12 cellular contexts compared by ENCODE assay signal in genomic region chr11:121328213-121328966, GRCh38. TPM values are rescaled to one million over a fixed set of nuclear protein-coding genes. Genes with fewer than 3 reads are reported as not detected.
DNase-seq lines count a peak whose midpoint lies in the region; ATAC-seq and TF ChIP-seq lines count a peak whose summit lies in the region.
"Had no signal": no experiment of that assay in that cellular context is flagged by ENCODE, and none has a peak within 500 bp of the region (broad histone marks: within the 10 kb centered on the region; RNA-seq: fewer than 3 reads in every experiment).

No MANE protein-coding gene starts in this region.

- intact Hi-C loops in PC-3 (cut with micrococcal nuclease): no loop called here

- H3K36me3 Mint-ChIP-seq in activated CD8-positive, alpha-beta memory T cell treated with anti-CD3 and anti-CD28 coated beads, Interleukin-2, amount 10 ng/mL, durations not matched to agents 7 days and 5 days: no peaks in the 10 kb centered on the region

- H3K9me2 ChIP-seq in DOHH2 (replicated peaks; ENCODE audit: control insufficient read depth, low read length) (no peaks in the 10 kb centered on the region), PC-3 (replicated peaks; ENCODE audit: low read length) (no peaks in the 10 kb centered on the region)

- no peaks in the 10 kb centered on the region for H3K9me3 Mint-ChIP-seq in activated CD8-positive, alpha-beta memory T cell treated with anti-CD3 and anti-CD28 coated beads, Interleukin-2, amount 10 ng/mL, durations not matched to agents 7 days and 5 days (ENCODE audit: low read depth)
- H3K9me3 Mint-ChIP-seq: stimulated activated naive CD8-positive, alpha-beta T cell treated with anti-CD3 and anti-CD28 coated beads, Interleukin-15, Interleukin-2, amounts not matched to agents 100 ng/mL and 50 ng/mL, for 24 hours had no signal

- BruUV-seq in PC-3 (replicated peaks; lab: Mats Ljungman, UMichigan): no TSS peak

- H3K9ac ChIP-seq in PC-3 (ENCODE audit: low read length): no peak overlapping the region

- H3K4me2 ChIP-seq in DOHH2 (ENCODE audit: low read length): peak overlapping the region; percentile 78
- no peak overlapping the region for H3K4me2 ChIP-seq in PC-3 (ENCODE audit: low read length)

- H3K36me3 ChIP-seq in DOHH2 (ENCODE audit: control insufficient read depth, low read length) (no peaks in the 10 kb centered on the region), PC-3 (ENCODE audit: low read depth, low read length) (no peaks in the 10 kb centered on the region)

- H3K4me1 ChIP-seq in DOHH2 (ENCODE audit: control insufficient read depth, low read length): peaks cover 65% of the 10 kb centered on the region
- H3K4me1 ChIP-seq in PC-3 (ENCODE audit: insufficient read depth, low read length): no peaks in the 10 kb centered on the region

- POLR2A ChIA-PET in PC-3 (lab: Charles Lee; ENCODE audit: unreplicated experiment): no interaction called here

- H3K9me3 ChIP-seq in DOHH2 (ENCODE audit: control insufficient read depth, insufficient read depth, low read length) (no peaks in the 10 kb centered on the region), PC-3 (ENCODE audit: low read length) (no peaks in the 10 kb centered on the region)

- H3K4me1 Mint-ChIP-seq in activated CD8-positive, alpha-beta memory T cell treated with anti-CD3 and anti-CD28 coated beads, Interleukin-2, amount 10 ng/mL, durations not matched to agents 7 days and 5 days: no peaks in the 10 kb centered on the region

- H3F3A ChIP-seq in DOHH2 (ENCODE audit: control insufficient read depth, insufficient read depth): peaks cover 27% of the 10 kb centered on the region
- H3F3A ChIP-seq in PC-3 (ENCODE audit: low read length, unreplicated experiment): no peaks in the 10 kb centered on the region

- H3K4me3 Mint-ChIP-seq in activated CD8-positive, alpha-beta memory T cell treated with anti-CD3 and anti-CD28 coated beads, Interleukin-2, amount 10 ng/mL, durations not matched to agents 7 days and 5 days: no peak overlapping the region
- H3K4me3 Mint-ChIP-seq: stimulated activated naive CD8-positive, alpha-beta T cell treated with anti-CD3 and anti-CD28 coated beads, Interleukin-15, Interleukin-2, amounts not matched to agents 100 ng/mL and 50 ng/mL, for 24 hours had no signal

- H4K20me1 ChIP-seq in DOHH2 (ENCODE audit: control insufficient read depth, insufficient read depth, low read depth, low read length): no peaks in the 10 kb centered on the region
- no peaks in the 10 kb centered on the region for H4K20me1 ChIP-seq in PC-3 (ENCODE audit: low read length)

- H3K27ac Mint-ChIP-seq in activated CD8-positive, alpha-beta memory T cell treated with anti-CD3 and anti-CD28 coated beads, Interleukin-2, amount 10 ng/mL, durations not matched to agents 7 days and 5 days: no peak overlapping the region
- H3K27ac Mint-ChIP-seq: stimulated activated naive CD8-positive, alpha-beta T cell treated with anti-CD3 and anti-CD28 coated beads, Interleukin-15, Interleukin-2, amounts not matched to agents 100 ng/mL and 50 ng/mL, for 24 hours had no signal

- TF ChIP-seq CTCF in DOHH2 (IDR thresholded peaks at IDR 0.05; ENCODE audit: low read depth, low read length, poor library complexity, severe bottlenecking) (no peak), NB4 (IDR thresholded peaks at IDR 0.05; ENCODE audit: low read depth, low read length) (no peak), PC-3 (conservative IDR thresholded peaks at IDR 0.05; ENCODE audit: low read depth, low read length) (no peak)

- H3K27ac ChIP-seq in DOHH2 (ENCODE audit: low read depth, low read length) (peak overlapping the region; percentile 64), PC-3 (ENCODE audit: low read length) (no peak overlapping the region)

- H2AFZ ChIP-seq in PC-3 (ENCODE audit: low read length): no peak overlapping the region

- TF ChIP-seq POLR2A in NB4 (IDR thresholded peaks at IDR 0.05; ENCODE audit: extremely low read depth, insufficient read length): no peak

- DNase-seq in NB4 (ENCODE audit: low read depth) (peak; percentile 42), germinal center (ENCODE audit: low spot score) (peak; percentile 22), PC-3 (no peak), HPDE6-E6E7 (ENCODE audit: extremely low spot score) (no peak), NCI-H2171 (lab: John Stamatoyannopoulos, UW) (no peak)
- peak; percentile 54 for DNase-seq in activated CD8-positive, alpha-beta memory T cell treated with anti-CD3 and anti-CD28 coated beads, Interleukin-2, amount 10 ng/mL, durations not matched to agents 7 days and 5 days
- DNase-seq: NCI-H2029 treated with DMSO at 0.1 percent for 48 hours, OCI-M1 had no signal

- H3K27me3 Mint-ChIP-seq in activated CD8-positive, alpha-beta memory T cell treated with anti-CD3 and anti-CD28 coated beads, Interleukin-2, amount 10 ng/mL, durations not matched to agents 7 days and 5 days: peaks cover 14% of the 10 kb centered on the region
- H3K27me3 Mint-ChIP-seq: stimulated activated naive CD8-positive, alpha-beta T cell treated with anti-CD3 and anti-CD28 coated beads, Interleukin-15, Interleukin-2, amounts not matched to agents 100 ng/mL and 50 ng/mL, for 24 hours had no signal

- peak overlapping the region; percentile 56 for H3K4me3 ChIP-seq in DOHH2 (ENCODE audit: low read length)
- H3K4me3 ChIP-seq in NB4 (ENCODE audit: low read depth, low read length): no peak overlapping the region
- H3K4me3 ChIP-seq in PC-3 (ENCODE audit: low read length): no peak overlapping the region
- H3K4me3 ChIP-seq: skin epidermis had no signal

- H3K27me3 ChIP-seq in DOHH2 (ENCODE audit: control insufficient read depth, low read length) (no peaks in the 10 kb centered on the region), PC-3 (ENCODE audit: low read length) (peaks cover 2% of the 10 kb centered on the region; the same call in 1 of the 2 replicates)

- CTCF ChIA-PET in activated CD8-positive, alpha-beta memory T cell treated with anti-CD3 and anti-CD28 coated beads, Interleukin-2, amount 10 ng/mL, durations not matched to agents 7 days and 5 days (lab: Charles Lee): interaction anchor here (1.3 to 3.9 kb wide), 2 partner anchors 13 to 263 kb away, joined by 4 to 10 read pairs; no protein-coding TSS in a partner anchor
- CTCF ChIA-PET in PC-3 (lab: Charles Lee): no interaction called here

- peak; percentile 81 for ATAC-seq in activated CD8-positive, alpha-beta memory T cell treated with anti-CD3 and anti-CD28 coated beads, Interleukin-2, amount 10 ng/mL, durations not matched to agents 7 days and 5 days
- ATAC-seq in PC-3 (no peak), GM21526 (IDR thresholded peaks at IDR 0.05; ENCODE audit: low FRiP score, unreplicated experiment) (no peak)

- H3K79me2 ChIP-seq in DOHH2 (ENCODE audit: control insufficient read depth, low read length) (no peaks in the 10 kb centered on the region), PC-3 (ENCODE audit: low read length) (no peaks in the 10 kb centered on the region)

RNA-seq across cellular contexts. Expression of gene SC5D, which starts 35.8 kb away (rescaled TPM):
- 10 to 100 TPM; 16.3 to 22.7 TPM for total RNA-seq in activated CD8-positive, alpha-beta memory T cell treated with anti-CD3 and anti-CD28 coated beads, Interleukin-2, amount 10 ng/mL, durations not matched to agents 7 days and 5 days
- 38.4 and 43.0 TPM in 2 replicates for total RNA-seq in PC-3 (2014; rRNA removed)

Comparison
In these comparisons a context has a peak if more than half of its experiments do, and no peak if none do; other contexts are left out.
1. DNase-seq: peak in NB4 (single experiment), activated CD8-positive, alpha-beta memory T cell treated with anti-CD3 and anti-CD28 coated beads, Interleukin-2, amount 10 ng/mL, durations not matched to agents 7 days and 5 days (single experiment) and germinal center (single experiment); none in PC-3 (single experiment), HPDE6-E6E7 (single experiment) and NCI-H2171 (single experiment).